In genomic region chr3:52769786-52770445, GRCh38 we compare ENCODE assay signal across 8 cellular contexts. TPM values are rescaled to one million over a fixed set of nuclear protein-coding genes. Genes with fewer than 3 reads are reported as not detected.
DNase-seq lines count a peak whose midpoint lies in the region; ATAC-seq and TF ChIP-seq lines count a peak whose summit lies in the region.

No MANE protein-coding gene starts in this region.

- TF ChIP-seq CTCF in AG04449 (IDR thresholded peaks at IDR 0.05; ENCODE audit: insufficient read depth, low read length, missing control alignments) (no peak), HFFc6 (IDR thresholded peaks at IDR 0.05) (no peak), left lung (IDR thresholded peaks at IDR 0.05) (no peak), type B pancreatic cell (conservative IDR thresholded peaks at IDR 0.05) (no peak)

- H3K36me3 ChIP-seq in left lung = peaks cover 0 to 32% of the 10 kb centered on the region in 2 donors

- peaks cover 22% of the 10 kb centered on the region for H3K4me1 Mint-ChIP-seq in HFFc6 (ENCODE audit: low read depth)
- H3K4me1 Mint-ChIP-seq in type B pancreatic cell (ENCODE audit: unreplicated experiment) = peaks cover 16% of the 10 kb centered on the region

- no peaks in the 10 kb centered on the region for H3K27me3 ChIP-seq in left lung

- DNase-seq in AG04449 (ENCODE audit: low read depth, low spot score) = no peak
- no peak for DNase-seq in HFFc6
- peak; percentile 1 for DNase-seq in amniotic epithelial cell (ENCODE audit: low read depth)
- no peak for DNase-seq in left lung
- DNase-seq in type B pancreatic cell (ENCODE audit: extremely low spot score, unreplicated experiment) = no peak
- no peak for DNase-seq in DMS153 (lab: John Stamatoyannopoulos, UW)
- no peak for DNase-seq in activated CD4-positive, alpha-beta T cell treated with anti-CD3 and anti-CD28 coated beads, Interleukin-2, amount 50 U/mL, for 48 hours

- peaks cover 11 to 12% of the 10 kb centered on the region in 2 donors for H3K4me1 ChIP-seq in left lung

- H3K4me3 ChIP-seq in AG04449 (ENCODE audit: low read depth, low read length) (peak overlapping the region; percentile 89), left lung (peak overlapping the region; percentile 77 to 95)

- H3K27me3 Mint-ChIP-seq in HFFc6 (ENCODE audit: insufficient read depth) = no peaks in the 10 kb centered on the region; the same call in 1 of the 2 replicates
- no peaks in the 10 kb centered on the region for H3K27me3 Mint-ChIP-seq in type B pancreatic cell

- H3K27ac Mint-ChIP-seq in HFFc6 (peak overlapping the region; percentile 53), type B pancreatic cell (peak overlapping the region; percentile 97)

- intact Hi-C loops in left lung (cut with DNase I) = no loop called here

- CTCF ChIA-PET in AG04449 (lab: Yijun Ruan, JAX) = interaction anchor here (0.9 to 1.4 kb wide), 2 partner anchors 51 to 81 kb away, joined by 3 read pairs; no protein-coding TSS in a partner anchor

- H3K9me3 Mint-ChIP-seq in HFFc6 = no peaks in the 10 kb centered on the region
- no peaks in the 10 kb centered on the region for H3K9me3 Mint-ChIP-seq in type B pancreatic cell

- peak overlapping the region in 1 of 2 donors; percentile 85 for H3K27ac ChIP-seq in left lung

- no peaks in the 10 kb centered on the region for H3K36me3 Mint-ChIP-seq in HFFc6 (ENCODE audit: low read depth)
- peaks cover 13% of the 10 kb centered on the region for H3K36me3 Mint-ChIP-seq in type B pancreatic cell

- peak; percentile 15 for ATAC-seq in left lung
- ATAC-seq in GM18858 (IDR thresholded peaks at IDR 0.05; ENCODE audit: unreplicated experiment) = no peak

- H3K9me3 ChIP-seq in left lung = no peaks in the 10 kb centered on the region

- POLR2A ChIA-PET in AG04449 (lab: Yijun Ruan, JAX) = interaction anchor here (0.8 to 1.6 kb wide), 2 partner anchors 11 to 157 kb away, joined by 3 to 4 read pairs; no protein-coding TSS in a partner anchor

- H3K4me3 Mint-ChIP-seq in HFFc6 (peak overlapping the region; percentile 95), type B pancreatic cell (peak overlapping the region; percentile 97)

RNA-seq across cellular contexts. Expression of gene NEK4, which starts 0.8 kb away (rescaled TPM):
- total RNA-seq in HFFc6 (2021; fragmentation: NEBNext Ultra II Directional; extraction: Animal tissue kit (Norgen Biotek cat#: 25700)) = 10 to 100 TPM; 19.9 to 25.0 (median 21.7) TPM
- total RNA-seq in left lung (10 to 100 TPM; 23.6 to 29.0 TPM), type B pancreatic cell (ENCODE audit: low replicate concordance) (38.3 and 47.2 TPM in 2 replicates)

RNA-seq across cellular contexts. Expression of gene ITIH1, which starts 7.5 kb away (rescaled TPM):
- total RNA-seq in HFFc6 (2021; fragmentation: NEBNext Ultra II Directional; extraction: Animal tissue kit (Norgen Biotek cat#: 25700)) = not detected
- total RNA-seq in left lung (under 1 TPM in 1 of 2 donors, not detected in 1; 0.18 TPM), type B pancreatic cell (ENCODE audit: low replicate concordance) (8.0 and 12.2 TPM in 2 replicates)

RNA-seq across cellular contexts. Expression of gene ITIH3, which starts 24.7 kb away (rescaled TPM):
- total RNA-seq in HFFc6 (2021; fragmentation: NEBNext Ultra II Directional; extraction: Animal tissue kit (Norgen Biotek cat#: 25700)) = 1 to 10 TPM in 1 of 6 experiments, under 1 TPM in 5; 0.59 to 1.3 (median 0.70) TPM
- 1 to 10 TPM; 1.5 to 3.6 TPM for total RNA-seq in left lung
- total RNA-seq in type B pancreatic cell (ENCODE audit: low replicate concordance) = 0.81 and 0.97 TPM in 2 replicates
